In the genomic region with DNA sequence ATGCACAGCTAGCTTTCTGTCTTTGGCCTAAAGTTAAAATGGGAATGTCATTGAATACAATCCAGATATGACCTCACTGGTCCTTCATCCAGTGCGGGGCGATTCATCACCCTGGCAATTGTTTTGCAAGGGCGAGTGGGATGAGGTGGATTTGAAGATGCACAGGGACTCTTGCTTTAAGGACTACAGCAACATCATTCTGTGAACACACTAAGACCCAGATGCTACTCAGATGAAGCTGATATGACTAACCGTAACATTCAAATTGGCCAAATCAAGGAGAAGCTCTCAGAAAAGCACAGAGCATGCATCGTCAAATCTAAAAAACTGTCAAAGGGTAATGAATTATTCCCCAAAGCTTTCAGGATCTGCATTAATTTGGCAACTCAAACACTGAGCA, we compare ENCODE assay signal across 16 cellular contexts. TPM values are rescaled to one million over a fixed set of nuclear protein-coding genes. Genes with fewer than 3 reads are reported as not detected.
DNase-seq lines count a peak whose midpoint lies in the region; ATAC-seq and TF ChIP-seq lines count a peak whose summit lies in the region.
"Had no signal": no experiment of that assay in that cellular context is flagged by ENCODE, and none has a peak within 500 bp of the region (broad histone marks: within the 10 kb centered on the region; RNA-seq: fewer than 3 reads in every experiment).

No MANE protein-coding gene starts in this region.

- peaks cover 0 to 5% (median 0%) of the 10 kb centered on the region in 9 donors for H3K36me3 ChIP-seq in heart left ventricle
- H3K36me3 ChIP-seq in psoas muscle (ENCODE audit: insufficient read depth in 1 of 2, low read depth in 1 of 2) = no peaks in the 10 kb centered on the region
- H3K36me3 ChIP-seq in GM23338 (ENCODE audit: insufficient read depth) = no peaks in the 10 kb centered on the region

- H3K27me3 Mint-ChIP-seq in activated naive CD8-positive, alpha-beta T cell treated with anti-CD3 and anti-CD28 coated beads, Interleukin-2, amount 10 ng/mL, durations not matched to agents 7 days and 5 days = peaks cover 2% of the 10 kb centered on the region
- H3K27me3 Mint-ChIP-seq in stimulated activated memory B cell treated with anti-CD40 and anti-IgM and Interleukin-4, amounts not matched to agents 10 μg/mL and 1 μg/mL and 100 μg/mL, for 72 hours = no peaks in the 10 kb centered on the region
- peaks cover 4% of the 10 kb centered on the region for H3K27me3 Mint-ChIP-seq in GM23338 (ENCODE audit: insufficient read depth, low read depth, poor library complexity)
- H3K27me3 Mint-ChIP-seq: IgD-negative memory B cell had no signal

- H3K79me2 ChIP-seq in GM23338 (replicated peaks; ENCODE audit: insufficient read depth) = no peaks in the 10 kb centered on the region

- H3K9me3 Mint-ChIP-seq in activated naive CD8-positive, alpha-beta T cell treated with anti-CD3 and anti-CD28 coated beads, Interleukin-2, amount 10 ng/mL, durations not matched to agents 7 days and 5 days = no peaks in the 10 kb centered on the region
- no peaks in the 10 kb centered on the region for H3K9me3 Mint-ChIP-seq in stimulated activated memory B cell treated with anti-CD40 and anti-IgM and Interleukin-4, amounts not matched to agents 10 μg/mL and 1 μg/mL and 100 μg/mL, for 72 hours
- peaks cover 4% of the 10 kb centered on the region; the same call in 2 of the 3 replicates for H3K9me3 Mint-ChIP-seq in GM23338
- H3K9me3 Mint-ChIP-seq: activated T-helper 2 cell treated with anti-CD3 and anti-CD28 coated beads, Interferon-gamma antibody, Interleukin-2, Interleukin-4, amounts not matched to agents 10 μg/mL and 5 μg/mL and 100 μg/mL, durations not matched to agents 14 hours and 24 hours and 36 hours; dendritic cell treated with granulocyte-macrophage colony-stimulating factor and Interleukin-4, amounts not matched to agents 40 ng/mL and 50 ng/mL, for 4 days had no signal

- WGBS in heart left ventricle, 4 donors = 55 to 69% (median 60%) methylated on average over 5 of the region's 5 CpGs
- 50 to 56% (median 54%) methylated on average over 5 of the region's 5 CpGs for WGBS in psoas muscle, 3 donors

- H3K9me3 ChIP-seq in heart left ventricle (peaks cover 0 to 4% (median 0%) of the 10 kb centered on the region in 12 donors), psoas muscle (no peaks in the 10 kb centered on the region)

- DNase-seq in ELR (ENCODE audit: low read depth) (peak; percentile 20), heart left ventricle (no peak), psoas muscle (peak in 1 of 2 donors; percentile 45), GM23338 (ENCODE audit: low spot score) (no peak)
- DNase-seq in activated naive CD8-positive, alpha-beta T cell treated with anti-CD3 and anti-CD28 coated beads, Interleukin-2, amount 10 ng/mL, durations not matched to agents 7 days and 5 days = no peak
- DNase-seq: NCI-H2107; nephron progenitor cell; stimulated activated CD4-positive, alpha-beta T cell treated with anti-CD3 and anti-CD28 coated beads, Interleukin-4, amount 100 ng/mL, for 1 hour had no signal

- H3K4me1 ChIP-seq in heart left ventricle = peaks cover 0 to 14% (median 6%) of the 10 kb centered on the region in 12 donors
- no peaks in the 10 kb centered on the region for H3K4me1 ChIP-seq in psoas muscle
- peaks cover 28% of the 10 kb centered on the region for H3K4me1 ChIP-seq in GM23338 (ENCODE audit: insufficient read depth)

- POLR2A ChIA-PET in activated naive CD8-positive, alpha-beta T cell treated with anti-CD3 and anti-CD28 coated beads, Interleukin-2, amount 10 ng/mL, durations not matched to agents 7 days and 5 days (lab: Charles Lee) = interaction anchor here (1.5 to 1.9 kb wide), 2 partner anchors 24 to 25 kb away, joined by 5 to 12 read pairs; no protein-coding TSS in a partner anchor

- peak overlapping the region; percentile 95 for H3K27ac Mint-ChIP-seq in activated naive CD8-positive, alpha-beta T cell treated with anti-CD3 and anti-CD28 coated beads, Interleukin-2, amount 10 ng/mL, durations not matched to agents 7 days and 5 days
- no peak overlapping the region for H3K27ac Mint-ChIP-seq in stimulated activated memory B cell treated with anti-CD40 and anti-IgM and Interleukin-4, amounts not matched to agents 10 μg/mL and 1 μg/mL and 100 μg/mL, for 72 hours
- H3K27ac Mint-ChIP-seq in GM23338 = no peak overlapping the region
- H3K27ac Mint-ChIP-seq: dendritic cell treated with granulocyte-macrophage colony-stimulating factor and Interleukin-4, amounts not matched to agents 40 ng/mL and 50 ng/mL, for 4 days; IgD-negative memory B cell had no signal

- H3K4me2 ChIP-seq in GM23338 = no peak overlapping the region

- ATAC-seq in activated naive CD8-positive, alpha-beta T cell treated with anti-CD3 and anti-CD28 coated beads, Interleukin-2, amount 10 ng/mL, durations not matched to agents 7 days and 5 days (ENCODE audit: low read depth) = no peak
- peak in 3 of 4 donors; percentile 36 to 83 (median 36) for ATAC-seq in heart left ventricle
- ATAC-seq in psoas muscle = peak in 3 of 4 donors; percentile 37 to 62 (median 47)
- ATAC-seq in GM18520 (IDR thresholded peaks at IDR 0.05; ENCODE audit: unreplicated experiment) = no peak
- ATAC-seq in HG02759 (IDR thresholded peaks at IDR 0.05; ENCODE audit: unreplicated experiment) = no peak
- ATAC-seq in stimulated activated memory B cell treated with anti-CD40 and anti-IgM and Interleukin-4, amounts not matched to agents 10 μg/mL and 1 μg/mL and 100 μg/mL, for 72 hours = no peak
- no peak for ATAC-seq in GM23338

- H3K4me3 Mint-ChIP-seq in activated naive CD8-positive, alpha-beta T cell treated with anti-CD3 and anti-CD28 coated beads, Interleukin-2, amount 10 ng/mL, durations not matched to agents 7 days and 5 days = no peak overlapping the region
- no peak overlapping the region for H3K4me3 Mint-ChIP-seq in stimulated activated memory B cell treated with anti-CD40 and anti-IgM and Interleukin-4, amounts not matched to agents 10 μg/mL and 1 μg/mL and 100 μg/mL, for 72 hours
- no peak overlapping the region for H3K4me3 Mint-ChIP-seq in GM23338
- H3K4me3 Mint-ChIP-seq: IgD-negative memory B cell, nephron progenitor cell had no signal

- H2AFZ ChIP-seq in GM23338 = no peak overlapping the region

- H3K9me2 ChIP-seq in GM23338 (ENCODE audit: insufficient read depth) = 0 out of 2 replicates have a peak, but pooled peaks cover 5% of the 10 kb centered on the region

- intact Hi-C loops in heart left ventricle (cut with DNase I) (no loop called here), psoas muscle (cut with DNase I) (no loop called here)

- no peaks in the 10 kb centered on the region for H3F3A ChIP-seq in GM23338 (replicated peaks; ENCODE audit: low read depth)

- no peaks in the 10 kb centered on the region for H4K20me1 ChIP-seq in GM23338 (replicated peaks; ENCODE audit: insufficient read depth)

- H3K4me1 Mint-ChIP-seq in activated naive CD8-positive, alpha-beta T cell treated with anti-CD3 and anti-CD28 coated beads, Interleukin-2, amount 10 ng/mL, durations not matched to agents 7 days and 5 days = peaks cover 30% of the 10 kb centered on the region
- H3K4me1 Mint-ChIP-seq in stimulated activated memory B cell treated with anti-CD40 and anti-IgM and Interleukin-4, amounts not matched to agents 10 μg/mL and 1 μg/mL and 100 μg/mL, for 72 hours = peaks cover 11% of the 10 kb centered on the region
- peaks cover 31% of the 10 kb centered on the region for H3K4me1 Mint-ChIP-seq in GM23338

- no peak overlapping the region for H3K4me3 ChIP-seq in heart left ventricle
- no peak overlapping the region for H3K4me3 ChIP-seq in psoas muscle
- no peak overlapping the region for H3K4me3 ChIP-seq in GM23338

- peak overlapping the region in 5 of 12 donors; percentile 3 to 69 (median 35) for H3K27ac ChIP-seq in heart left ventricle
- H3K27ac ChIP-seq in psoas muscle = no peak overlapping the region
- H3K27ac ChIP-seq in GM23338 (ENCODE audit: low read depth) = no peak overlapping the region
- H3K27ac ChIP-seq: RWPE1, VCaP had no signal

- no peaks in the 10 kb centered on the region for H3K27me3 ChIP-seq in heart left ventricle
- no peaks in the 10 kb centered on the region for H3K27me3 ChIP-seq in psoas muscle (ENCODE audit: insufficient read depth in 3 of 3, low read length in 2 of 3)
- no peaks in the 10 kb centered on the region for H3K27me3 ChIP-seq in GM23338 (ENCODE audit: insufficient read depth)

- TF ChIP-seq POLR2A in heart left ventricle (IDR thresholded peaks at IDR 0.05) = no peak

- TF ChIP-seq CTCF in heart left ventricle (IDR thresholded peaks at IDR 0.05) (no peak), psoas muscle (IDR thresholded peaks at IDR 0.05) (no peak), GM23338 (conservative IDR thresholded peaks at IDR 0.05; ENCODE audit: low read depth in 2 of 2) (no peak)

- peaks cover 18% of the 10 kb centered on the region for H3K36me3 Mint-ChIP-seq in activated naive CD8-positive, alpha-beta T cell treated with anti-CD3 and anti-CD28 coated beads, Interleukin-2, amount 10 ng/mL, durations not matched to agents 7 days and 5 days
- peaks cover 7% of the 10 kb centered on the region for H3K36me3 Mint-ChIP-seq in stimulated activated memory B cell treated with anti-CD40 and anti-IgM and Interleukin-4, amounts not matched to agents 10 μg/mL and 1 μg/mL and 100 μg/mL, for 72 hours
- H3K36me3 Mint-ChIP-seq in GM23338 (ENCODE audit: low read depth) = peaks cover 4% of the 10 kb centered on the region; the same call in 2 of the 3 replicates
- H3K36me3 Mint-ChIP-seq: IgD-negative memory B cell had no signal

RNA-seq across cellular contexts. Expression of a gene that starts 12.8 kb away (rescaled TPM):
- not detected for total RNA-seq in activated naive CD8-positive, alpha-beta T cell treated with anti-CD3 and anti-CD28 coated beads, Interleukin-2, amount 10 ng/mL, durations not matched to agents 7 days and 5 days
- total RNA-seq in heart left ventricle (1 to 10 TPM in 5 of 9 donors, not detected in 4; 1.3 to 3.8 (median 3.1) TPM), psoas muscle (1 to 10 TPM in 3 of 4 donors, under 1 TPM in 1; 0.52 to 4.6 (median 1.3) TPM)
- polyA plus RNA-seq in heart left ventricle (under 1 TPM in 1 of 2 donors, not detected in 1; 0.29 TPM), psoas muscle (1 to 10 TPM in 1 of 3 donors, under 1 TPM in 2; 0.18 to 1.0 (median 0.56) TPM), GM23338 (2016; fragmentation: Nextera tagmentation; extraction: Ambion mirVana) (not detected in 2 replicates)
- total RNA-seq in GM23338 (2014; rRNA removed; shearing (Covaris generic)) = not detected in 2 replicates
- total RNA-seq: activated T-helper 2 cell treated with anti-CD3 and anti-CD28 coated beads, Interferon-gamma antibody, Interleukin-2, Interleukin-4, amounts not matched to agents 10 μg/mL and 5 μg/mL and 100 μg/mL, durations not matched to agents 14 hours and 24 hours and 36 hours had no signal
- polyA plus RNA-seq: IgD-negative memory B cell had no signal

RNA-seq across cellular contexts. Expression of a gene that starts 47.7 kb away (rescaled TPM):
- 10 to 100 TPM; 27.1 to 28.7 TPM for total RNA-seq in activated naive CD8-positive, alpha-beta T cell treated with anti-CD3 and anti-CD28 coated beads, Interleukin-2, amount 10 ng/mL, durations not matched to agents 7 days and 5 days
- total RNA-seq in heart left ventricle = 10 to 100 TPM in 1 of 9 donors, 1 to 10 TPM in 8; 1.9 to 11.4 (median 4.1) TPM
- polyA plus RNA-seq in heart left ventricle = 1 to 10 TPM; 1.7 to 6.9 TPM
- total RNA-seq in psoas muscle = 1 to 10 TPM; 2.4 to 4.6 (median 3.2) TPM
- polyA plus RNA-seq in psoas muscle = 1 to 10 TPM; 3.0 to 4.6 (median 4.2) TPM
- 11.5 and 17.4 TPM in 2 replicates for total RNA-seq in GM23338 (2014; rRNA removed; shearing (Covaris generic))
- polyA plus RNA-seq in GM23338 (2016; fragmentation: Nextera tagmentation; extraction: Ambion mirVana) = 25.0 and 26.2 TPM in 2 replicates

RNA-seq across cellular contexts. Expression of a gene that starts 48.5 kb away (rescaled TPM):
- total RNA-seq in activated naive CD8-positive, alpha-beta T cell treated with anti-CD3 and anti-CD28 coated beads, Interleukin-2, amount 10 ng/mL, durations not matched to agents 7 days and 5 days = 1 to 10 TPM; 8.7 to 9.4 TPM
- total RNA-seq in heart left ventricle = not detected
- polyA plus RNA-seq in heart left ventricle = not detected
- total RNA-seq in psoas muscle = 1 to 10 TPM in 2 of 4 donors, under 1 TPM in 1, not detected in 1; 0.73 to 5.2 (median 1.7) TPM
- polyA plus RNA-seq in psoas muscle = 1 to 10 TPM in 1 of 3 donors, under 1 TPM in 2; 0.42 to 1.3 (median 0.48) TPM
- total RNA-seq in GM23338 (2014; rRNA removed; shearing (Covaris generic)) = not detected in 2 replicates
- polyA plus RNA-seq in GM23338 (2016; fragmentation: Nextera tagmentation; extraction: Ambion mirVana) = not detected in 2 replicates
- polyA plus RNA-seq: IgD-negative memory B cell had no signal

Comparison
In these comparisons a context has a peak if more than half of its experiments do, and no peak if none do; other contexts are left out.
1. ATAC-seq: peak in heart left ventricle (3 of 4) and psoas muscle (3 of 4); none in activated naive CD8-positive, alpha-beta T cell treated with anti-CD3 and anti-CD28 coated beads, Interleukin-2, amount 10 ng/mL, durations not matched to agents 7 days and 5 days (single experiment), GM18520 (single experiment), HG02759 (single experiment), stimulated activated memory B cell treated with anti-CD40 and anti-IgM and Interleukin-4, amounts not matched to agents 10 μg/mL and 1 μg/mL and 100 μg/mL, for 72 hours (single experiment) and GM23338 (single experiment).